In genomic region chr6:116631379-116631990, GRCh38 we compare ENCODE assay signal across 12 cellular contexts. TPM values are rescaled to one million over a fixed set of nuclear protein-coding genes. Genes with fewer than 3 reads are reported as not detected.
DNase-seq lines count a peak whose midpoint lies in the region; ATAC-seq, FAIRE-seq and TF ChIP-seq lines count a peak whose summit lies in the region.
"Had no signal": no experiment of that assay in that cellular context is flagged by ENCODE, and none has a peak within 500 bp of the region (broad histone marks: within the 10 kb centered on the region; RNA-seq: fewer than 3 reads in every experiment).

No MANE protein-coding gene starts in this region.

- no peak overlapping the region for H3K4me3 Mint-ChIP-seq in endodermal cell
- H3K4me3 Mint-ChIP-seq: activated naive CD4-positive, alpha-beta T cell treated with anti-CD3 and anti-CD28 coated beads, Interleukin-2, amount 50 U/mL, for 24 hours had no signal

- no peaks in the 10 kb centered on the region for H3K9me3 Mint-ChIP-seq in endodermal cell
- H3K9me3 Mint-ChIP-seq: activated naive CD4-positive, alpha-beta T cell treated with anti-CD3 and anti-CD28 coated beads, Interleukin-2, amount 50 U/mL, for 24 hours had no signal

- 92 to 97% methylated on average over 3 to 5 of the region's 5 CpGs for WGBS in endodermal cell (ENCODE audit: insufficient coverage in 1 of 2, insufficient read length in 1 of 2), 2 experiments

- no peaks in the 10 kb centered on the region for H3K27me3 ChIP-seq in BLaER1
- H3K27me3 ChIP-seq in endodermal cell (ENCODE audit: control insufficient read depth, insufficient read depth, low read length, poor library complexity, severe bottlenecking), result no peaks in the 10 kb centered on the region
- no peaks in the 10 kb centered on the region for H3K27me3 ChIP-seq in HAP-1 (ENCODE audit: low read depth)

- H3K4me3 ChIP-seq in BLaER1 (no peak overlapping the region), endodermal cell (ENCODE audit: low read length) (no peak overlapping the region), HAP-1 (no peak overlapping the region)
- H3K4me3 ChIP-seq: psoas muscle had no signal

- H3K4me2 ChIP-seq in BLaER1, result peak overlapping the region; percentile 64

- H3K27ac ChIP-seq in BLaER1 (peak overlapping the region; percentile 54), endodermal cell (ENCODE audit: low read depth, low read length) (no peak overlapping the region)
- H3K27ac ChIP-seq: psoas muscle had no signal

- H3K27ac Mint-ChIP-seq in endodermal cell, result peak overlapping the region; percentile 59

- H3K36me3 ChIP-seq in BLaER1 (peaks cover 17% of the 10 kb centered on the region), endodermal cell (ENCODE audit: control insufficient read depth, insufficient read depth, low read length) (peaks cover 43% of the 10 kb centered on the region), HAP-1 (replicated peaks) (peaks cover 8% of the 10 kb centered on the region; the same call in 1 of the 2 replicates)

- H3K9ac ChIP-seq in BLaER1 (no peak overlapping the region), endodermal cell (ENCODE audit: extremely low read depth, low read length, poor library complexity, severe bottlenecking) (no peak overlapping the region)

- no peak for ATAC-seq in GM21360 (IDR thresholded peaks at IDR 0.05; ENCODE audit: unreplicated experiment)
- ATAC-seq: psoas muscle had no signal

- H4K20me1 ChIP-seq in BLaER1, result no peaks in the 10 kb centered on the region

- no peak for FAIRE-seq in urothelium cell line (lab: Jason Lieb, UNC)
- FAIRE-seq: islet of Langerhans had no signal

- peak; percentile 7 for DNase-seq in GM20000 (ENCODE audit: low spot score)
- DNase-seq in HuH-7.5 (ENCODE audit: low spot score), result peak; percentile 29
- DNase-seq in endodermal cell, result no peak
- DNase-seq in urothelium cell line (ENCODE audit: low spot score), result no peak
- no peak for DNase-seq in glomerular visceral epithelial cell (ENCODE audit: extremely low spot score)
- no peak for DNase-seq in HAP-1 (ENCODE audit: low spot score in 2 of 2)
- DNase-seq: activated CD4-positive, CD25-positive, alpha-beta regulatory T cell; psoas muscle had no signal

- H3K9me3 ChIP-seq in BLaER1, result no peaks in the 10 kb centered on the region
- no peaks in the 10 kb centered on the region for H3K9me3 ChIP-seq in endodermal cell (ENCODE audit: control insufficient read depth, low read length)
- no peaks in the 10 kb centered on the region for H3K9me3 ChIP-seq in HAP-1
- H3K9me3 ChIP-seq: psoas muscle had no signal

- in situ Hi-C loops in HAP-1 (cut with MboI; ENCODE audit: low sequenced_read_pairs), result no loop called here

- H3K4me1 ChIP-seq in BLaER1, result peaks cover 31% of the 10 kb centered on the region
- peaks cover 2% of the 10 kb centered on the region for H3K4me1 ChIP-seq in endodermal cell (ENCODE audit: control insufficient read depth, insufficient read depth, low read length)
- no peaks in the 10 kb centered on the region for H3K4me1 ChIP-seq in HAP-1
- H3K4me1 ChIP-seq: psoas muscle had no signal

- TF ChIP-seq CTCF in GM20000 (IDR thresholded peaks at IDR 0.05; ENCODE audit: extremely low read depth, missing control alignments) (no peak), endodermal cell (conservative IDR thresholded peaks at IDR 0.05) (no peak)

- peaks cover 2% of the 10 kb centered on the region for H3K4me1 Mint-ChIP-seq in endodermal cell

- H3K36me3 Mint-ChIP-seq in endodermal cell (ENCODE audit: low read depth), result peaks cover 26% of the 10 kb centered on the region

- no peaks in the 10 kb centered on the region for H3K27me3 Mint-ChIP-seq in endodermal cell (ENCODE audit: insufficient read depth)
- H3K27me3 Mint-ChIP-seq: activated naive CD4-positive, alpha-beta T cell treated with anti-CD3 and anti-CD28 coated beads, Interleukin-2, amount 50 U/mL, for 24 hours had no signal

RNA-seq across cellular contexts. Expression of gene RSPH4A, which starts 15.2 kb away (rescaled TPM):
- 1 to 10 TPM in 1 of 2 donors, under 1 TPM in 1; 0.92 to 1.2 TPM for total RNA-seq in endodermal cell
- 1.9 TPM for polyA plus RNA-seq in endodermal cell (2013, experiment 1 of 2)
- 1.9 TPM for polyA plus RNA-seq in endodermal cell (2013, experiment 2 of 2)

RNA-seq across cellular contexts. Expression of gene ZUP1, which starts 37.1 kb away (rescaled TPM):
- total RNA-seq in endodermal cell, result 10 to 100 TPM; 18.5 to 26.1 TPM
- polyA plus RNA-seq in endodermal cell (2013, experiment 1 of 2), result 24.6 TPM
- polyA plus RNA-seq in endodermal cell (2013, experiment 2 of 2), result 19.8 TPM

RNA-seq across cellular contexts. Expression of gene KPNA5, which starts 49.5 kb away (rescaled TPM):
- total RNA-seq in endodermal cell, result 10 to 100 TPM; 10.4 to 20.1 TPM
- 14.8 TPM for polyA plus RNA-seq in endodermal cell (2013, experiment 1 of 2)
- polyA plus RNA-seq in endodermal cell (2013, experiment 2 of 2), result 14.3 TPM

Comparison
In these comparisons a context has a peak if more than half of its experiments do, and no peak if none do; other contexts are left out.
1. DNase-seq: peak in GM20000 (single experiment) and HuH-7.5 (single experiment); none in endodermal cell (single experiment), urothelium cell line (single experiment), glomerular visceral epithelial cell (single experiment) and HAP-1 (0 of 2).